In genomic region chr16:81112453-81112852, GRCh38 we compare ENCODE assay signal across 10 cellular contexts.
"Had no signal": no experiment of that assay in that cellular context is flagged by ENCODE, and none has a peak within 500 bp of the region (broad histone marks: within the 10 kb centered on the region; RNA-seq: fewer than 3 reads in every experiment).

No MANE protein-coding gene starts in this region.

- H3K4me2 ChIP-seq: GM23338, KMS-11 had no signal

- H2AFZ ChIP-seq: GM23338 had no signal

- H3K27ac ChIP-seq: KMS-11 had no signal

- FAIRE-seq: H1, H54 had no signal

- DNase-seq: H9, HCEC 1CT, HFFc6, IMR-90, Karpas-422, KBM-7 had no signal

- ATAC-seq: GM23338 had no signal

- H3K4me3 ChIP-seq: GM23338 had no signal
